Comparison of ENCODE assay signal across 14 cellular contexts in the genomic region with DNA sequence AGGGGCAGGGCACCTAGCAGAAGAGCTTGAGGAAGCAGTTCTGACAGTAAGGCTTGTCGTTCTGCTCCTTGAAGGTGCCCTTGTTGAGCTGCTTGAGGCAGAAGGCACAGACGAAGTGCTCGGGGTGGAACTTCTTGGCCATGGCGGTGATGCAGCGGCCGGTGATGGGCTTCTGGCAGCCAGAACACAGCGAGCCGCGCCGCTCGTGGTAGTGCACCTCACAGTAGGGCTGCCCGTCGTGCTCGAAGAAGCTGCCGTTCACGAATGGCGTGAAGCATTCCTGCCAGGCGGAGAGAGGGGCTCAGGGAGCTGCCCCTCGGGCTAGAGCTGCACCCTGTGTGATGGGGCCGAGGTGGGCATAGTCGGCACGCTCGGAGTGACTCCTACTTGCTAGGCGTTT. TPM values are rescaled to one million over a fixed set of nuclear protein-coding genes. Genes with fewer than 3 reads are reported as not detected.
DNase-seq lines count a peak whose midpoint lies in the region; ATAC-seq and TF ChIP-seq lines count a peak whose summit lies in the region.
"Had no signal": no experiment of that assay in that cellular context is flagged by ENCODE, and none has a peak within 500 bp of the region (broad histone marks: within the 10 kb centered on the region; RNA-seq: fewer than 3 reads in every experiment).

No MANE protein-coding gene starts in this region.

- no peak overlapping the region for H3K9ac ChIP-seq in mucosa of rectum (ENCODE audit: low read depth in 1 of 2, low read length in 2 of 2)
- H3K9ac ChIP-seq: BLaER1 had no signal

- no peaks in the 10 kb centered on the region for H3K9me3 Mint-ChIP-seq in activated naive CD4-positive, alpha-beta T cell treated with anti-CD3 and anti-CD28 coated beads for 36 hours
- H3K9me3 Mint-ChIP-seq: IgD-negative memory B cell had no signal

- H3K36me3 ChIP-seq in mucosa of rectum (ENCODE audit: control insufficient read depth in 2 of 2, insufficient read depth in 2 of 2, low read length in 2 of 2), result peaks cover 25 to 46% of the 10 kb centered on the region in 2 donors

- POLR2A ChIA-PET in RWPE1 (lab: Yijun Ruan, JAX; ENCODE audit: low non-redundant PET), result interaction anchor here (0.9 kb wide), 1 partner anchor 11 kb away, joined by 3 read pairs; the partner anchor contains the start of gene RPLP0

- no peaks in the 10 kb centered on the region for H3K4me1 Mint-ChIP-seq in activated naive CD4-positive, alpha-beta T cell treated with anti-CD3 and anti-CD28 coated beads for 36 hours (ENCODE audit: low read depth)
- H3K4me1 Mint-ChIP-seq: IgD-negative memory B cell had no signal

- H3K27ac ChIP-seq in RWPE1 (peak overlapping the region; percentile 82), mucosa of rectum (ENCODE audit: low read depth in 2 of 2, low read length in 2 of 2) (peak overlapping the region; percentile 71 to 73)
- H3K27ac ChIP-seq: BLaER1 had no signal

- H3K27me3 ChIP-seq in mucosa of rectum (ENCODE audit: control insufficient read depth in 2 of 2, insufficient read depth in 2 of 2, low read length in 2 of 2), result no peaks in the 10 kb centered on the region
- H3K27me3 ChIP-seq: BLaER1 had no signal

- TF ChIP-seq CTCF in RWPE1 (conservative IDR thresholded peaks at IDR 0.05; ENCODE audit: low read depth), result no peak

- no peaks in the 10 kb centered on the region for H3K27me3 Mint-ChIP-seq in activated naive CD4-positive, alpha-beta T cell treated with anti-CD3 and anti-CD28 coated beads for 36 hours (ENCODE audit: low read depth)
- H3K27me3 Mint-ChIP-seq: IgD-negative memory B cell had no signal

- peak overlapping the region; percentile 50 for H3K27ac Mint-ChIP-seq in activated naive CD4-positive, alpha-beta T cell treated with anti-CD3 and anti-CD28 coated beads for 36 hours
- H3K27ac Mint-ChIP-seq: CD4-positive, CD25-positive, alpha-beta regulatory T cell had no signal

- H3K4me1 ChIP-seq in mucosa of rectum (ENCODE audit: control insufficient read depth in 2 of 2, insufficient read depth in 2 of 2, low read length in 2 of 2), result peaks cover 5 to 15% of the 10 kb centered on the region in 2 donors
- H3K4me1 ChIP-seq: BLaER1 had no signal

- H3K36me3 Mint-ChIP-seq in activated naive CD4-positive, alpha-beta T cell treated with anti-CD3 and anti-CD28 coated beads for 36 hours (ENCODE audit: low read depth), result peaks cover 20% of the 10 kb centered on the region

- CTCF ChIA-PET in activated naive CD4-positive, alpha-beta T cell treated with anti-CD3 and anti-CD28 coated beads for 36 hours (lab: Charles Lee), result interaction anchor here (0.6 to 1.4 kb wide), 3 partner anchors 11 to 54 kb away, joined by 3 to 4 read pairs (median 4); partner anchors contain the start of gene RPLP0
- CTCF ChIA-PET in RWPE1 (lab: Yijun Ruan, JAX), result no interaction called here

- no peak for DNase-seq in activated naive CD4-positive, alpha-beta T cell treated with anti-CD3 and anti-CD28 coated beads for 36 hours
- no peak for DNase-seq in activated naive CD4-positive, alpha-beta T cell (lab: John Stamatoyannopoulos, UW)
- no peak for DNase-seq in RWPE1 (ENCODE audit: low spot score)
- no peak for DNase-seq in kidney glomerular epithelial cell (lab: John Stamatoyannopoulos, UW)
- no peak for DNase-seq in NCI-H524 treated with DMSO at 0.1 percent for 48 hours (lab: John Stamatoyannopoulos, UW)
- DNase-seq: 8988T; AML-193; CD4-positive, CD25-positive, alpha-beta regulatory T cell; DMS 273 treated with DMSO at 0.1 percent for 48 hours had no signal

- H3K4me3 Mint-ChIP-seq in activated naive CD4-positive, alpha-beta T cell treated with anti-CD3 and anti-CD28 coated beads for 36 hours, result no peak overlapping the region

- intact Hi-C loops in activated naive CD4-positive, alpha-beta T cell treated with anti-CD3 and anti-CD28 coated beads for 36 hours (cut with micrococcal nuclease), result no loop called here

- no peaks in the 10 kb centered on the region for H3K9me3 ChIP-seq in mucosa of rectum (ENCODE audit: control insufficient read depth in 2 of 2, low read length in 2 of 2)
- H3K9me3 ChIP-seq: BLaER1 had no signal

- H3K4me3 ChIP-seq in mucosa of rectum (ENCODE audit: low read length in 2 of 2), result no peak overlapping the region
- H3K4me3 ChIP-seq: BLaER1 had no signal

- ATAC-seq in HG03520 (IDR thresholded peaks at IDR 0.05; ENCODE audit: unreplicated experiment), result no peak
- ATAC-seq: HCT116 had no signal

RNA-seq across cellular contexts. Expression of gene RPLP0, which starts 11.4 kb away (rescaled TPM):
- 1,000 to 10,000 TPM; 5,065 to 5,278 TPM for total RNA-seq in activated naive CD4-positive, alpha-beta T cell treated with anti-CD3 and anti-CD28 coated beads for 36 hours

RNA-seq across cellular contexts. Expression of gene GCN1, which starts 17.8 kb away (rescaled TPM):
- total RNA-seq in activated naive CD4-positive, alpha-beta T cell treated with anti-CD3 and anti-CD28 coated beads for 36 hours, result 100 to 1,000 TPM; 122 to 128 TPM

RNA-seq across cellular contexts. Expression of gene PXN, which starts 53.2 kb away (rescaled TPM):
- total RNA-seq in activated naive CD4-positive, alpha-beta T cell treated with anti-CD3 and anti-CD28 coated beads for 36 hours, result 100 to 1,000 TPM; 109 to 112 TPM
